ENCODE assay signal across 23 cellular contexts in genomic region chr3:46453526-46454208, GRCh38. TPM values are rescaled to one million over a fixed set of nuclear protein-coding genes. Genes with fewer than 3 reads are reported as not detected.
DNase-seq lines count a peak whose midpoint lies in the region; ATAC-seq and TF ChIP-seq lines count a peak whose summit lies in the region.
"Had no signal": no experiment of that assay in that cellular context is flagged by ENCODE, and none has a peak within 500 bp of the region (broad histone marks: within the 10 kb centered on the region; RNA-seq: fewer than 3 reads in every experiment).

No MANE protein-coding gene starts in this region.

- TF ChIP-seq CTCF in GM12865 (IDR thresholded peaks at IDR 0.05; ENCODE audit: insufficient read depth, low read depth, low read length, missing control alignments) (no peak), GM13976 (IDR thresholded peaks at IDR 0.05; ENCODE audit: borderline replicate concordance, control extremely low read depth, extremely low read depth, insufficient read depth, missing control alignments) (no peak), type B pancreatic cell (conservative IDR thresholded peaks at IDR 0.05) (no peak)

- H3K27ac Mint-ChIP-seq in type B pancreatic cell = no peak overlapping the region
- H3K27ac Mint-ChIP-seq: CD8-positive, alpha-beta T cell; HFFc6 had no signal

- H3K4me3 Mint-ChIP-seq in type B pancreatic cell = no peak overlapping the region
- H3K4me3 Mint-ChIP-seq: CD8-positive, alpha-beta T cell; HFFc6 had no signal

- no peaks in the 10 kb centered on the region for H3K9me3 Mint-ChIP-seq in type B pancreatic cell
- H3K9me3 Mint-ChIP-seq: CD8-positive, alpha-beta T cell; HFFc6 had no signal

- no peak for TF ChIP-seq EP300 in Ishikawa (IDR thresholded peaks at IDR 0.05; ENCODE audit: borderline replicate concordance)

- in situ Hi-C loops in GM13976 (cut with MboI; ENCODE audit: low sequenced_read_pairs, unreplicated experiment) = no loop called here

- no peaks in the 10 kb centered on the region for H3K4me1 Mint-ChIP-seq in type B pancreatic cell (ENCODE audit: unreplicated experiment)

- no peak for ATAC-seq in HG02763 (IDR thresholded peaks at IDR 0.05; ENCODE audit: unreplicated experiment)
- ATAC-seq: CD8-positive, alpha-beta T cell had no signal

- H3K4me3 ChIP-seq in GM12865 (ENCODE audit: low read depth, low read length) = no peak overlapping the region
- H3K4me3 ChIP-seq: Peyer's patch, SJCRH30 had no signal

- H3K36me3 Mint-ChIP-seq in type B pancreatic cell = no peaks in the 10 kb centered on the region
- H3K36me3 Mint-ChIP-seq: CD8-positive, alpha-beta T cell had no signal

- H3K27me3 Mint-ChIP-seq in type B pancreatic cell = peaks cover 23% of the 10 kb centered on the region

- no peak for TF ChIP-seq RAD21 in Ishikawa (IDR thresholded peaks at IDR 0.05; ENCODE audit: low read depth)

- DNase-seq in GM12865 (ENCODE audit: low read depth) = peak; percentile 5
- peak; percentile 9 for DNase-seq in ecto neural progenitor cell (ENCODE audit: low spot score)
- no peak for DNase-seq in GM13976 (ENCODE audit: low spot score)
- no peak for DNase-seq in effector CD4-positive, alpha-beta T cell
- DNase-seq in type B pancreatic cell (ENCODE audit: extremely low spot score, unreplicated experiment) = no peak
- DNase-seq: C1 segment of cervical spinal cord, HFFc6, MV-4-11, NCI-H1105 treated with DMSO at 0.1 percent for 48 hours, NCI-H2081, NCI-H2171, NCI-H345, NCI-H524, NCI-H774, SJCRH30 had no signal

TF ChIP-seq in Ishikawa, 13 proteins besides CTCF, POLR2A, EP300 and RAD21:
- TF ChIP-seq USF1 (IDR thresholded peaks at IDR 0.05) (no peak), REST (IDR thresholded peaks at IDR 0.05; ENCODE audit: low read depth) (peak; percentile 64), MAX (IDR thresholded peaks at IDR 0.05) (no peak)

RNA-seq across cellular contexts. Expression of gene LTF, which starts 11.0 kb away (rescaled TPM):
- total RNA-seq in type B pancreatic cell (ENCODE audit: low replicate concordance) = not detected in 2 replicates
- total RNA-seq: CD8-positive, alpha-beta T cell; G401; H4; OCI-LY7; SJCRH30 had no signal

RNA-seq across cellular contexts. Expression of gene RTP3, which starts 44.1 kb away (rescaled TPM):
- not detected in 2 replicates for total RNA-seq in type B pancreatic cell (ENCODE audit: low replicate concordance)
- total RNA-seq: CD8-positive, alpha-beta T cell; G401; HFFc6; HT-29; Peyer's patch; SJCRH30 had no signal

RNA-seq across cellular contexts. Expression of gene CCRL2, which starts 46.6 kb away (rescaled TPM):
- total RNA-seq in type B pancreatic cell (ENCODE audit: low replicate concordance) = 0.17 and 0.34 TPM in 2 replicates
- total RNA-seq: SJCRH30 had no signal

Comparison
In these comparisons a context has a peak if more than half of its experiments do, and no peak if none do; other contexts are left out.
1. DNase-seq: peak in GM12865 (single experiment) and ecto neural progenitor cell (single experiment); none in GM13976 (single experiment), effector CD4-positive, alpha-beta T cell (single experiment) and type B pancreatic cell (single experiment).